In the genomic region with DNA sequence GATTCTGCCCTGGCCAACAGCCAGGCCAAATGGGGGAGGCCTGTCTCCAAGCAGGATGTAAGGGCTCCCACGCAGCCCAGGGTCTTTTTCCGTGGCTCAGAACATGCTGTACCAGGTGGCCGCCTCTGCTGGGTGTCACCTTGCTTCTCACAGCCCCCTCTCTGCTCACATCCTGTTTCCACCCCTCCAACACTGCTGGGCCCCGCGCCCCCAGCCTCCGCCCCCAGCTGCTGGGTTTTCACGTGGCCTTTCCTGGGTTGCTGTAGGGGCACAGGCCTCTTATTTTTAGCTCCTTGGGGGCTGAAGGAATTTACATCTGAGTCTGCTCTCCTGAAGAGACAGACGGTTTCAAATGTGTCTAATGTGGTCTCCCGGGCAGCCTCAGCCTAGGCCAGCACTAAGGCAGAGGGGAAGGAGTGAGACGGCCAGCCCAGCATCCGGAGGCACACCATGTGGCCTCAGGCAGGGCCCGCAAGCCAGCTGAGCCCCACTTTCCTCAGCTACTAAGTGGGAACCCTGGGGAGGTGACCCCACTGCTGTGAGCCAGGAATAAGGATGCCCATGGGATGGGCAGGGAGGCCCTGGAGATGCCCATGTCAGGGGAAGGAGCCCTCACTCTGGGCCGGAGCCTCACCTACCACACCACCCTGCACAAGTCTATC, we compare ENCODE assay signal across 9 cellular contexts. TPM values are rescaled to one million over a fixed set of nuclear protein-coding genes. Genes with fewer than 3 reads are reported as not detected.
DNase-seq lines count a peak whose midpoint lies in the region; ATAC-seq and TF ChIP-seq lines count a peak whose summit lies in the region.
"Had no signal": no experiment of that assay in that cellular context is flagged by ENCODE, and none has a peak within 500 bp of the region (broad histone marks: within the 10 kb centered on the region; RNA-seq: fewer than 3 reads in every experiment).

No MANE protein-coding gene starts in this region.

- H3K4me1 Mint-ChIP-seq in MCF 10A (ENCODE audit: insufficient read depth, unreplicated experiment): no peaks in the 10 kb centered on the region
- peaks cover 42% of the 10 kb centered on the region for H3K4me1 Mint-ChIP-seq in nephron

- H3K4me1 ChIP-seq in breast epithelium: no peaks in the 10 kb centered on the region

- H3K36me3 ChIP-seq in breast epithelium: no peaks in the 10 kb centered on the region

- H3K27ac Mint-ChIP-seq in MCF 10A (ENCODE audit: low read depth, unreplicated experiment) (no peak overlapping the region), nephron (peak overlapping the region; percentile 86 to 92 (median 89))

- DNase-seq in breast epithelium (ENCODE audit: low spot score in 2 of 2) (no peak), MCF 10A (ENCODE audit: unreplicated experiment) (no peak), DMS114 treated with DMSO at 0.1 percent for 48 hours (lab: John Stamatoyannopoulos, UW; ENCODE audit: unreplicated experiment) (no peak), COLO668 (lab: John Stamatoyannopoulos, UW; ENCODE audit: unreplicated experiment) (no peak)
- DNase-seq in activated T-cell treated with anti-CD3 and anti-CD28 coated beads, Interleukin-2, amount 50 U/mL, for 1 hour: peak; percentile 71

- no peak overlapping the region for H3K4me3 ChIP-seq in breast epithelium

- H3K4me3 Mint-ChIP-seq in MCF 10A (ENCODE audit: unreplicated experiment) (no peak overlapping the region), nephron (peak overlapping the region; percentile 13 to 51 (median 40))

- H3K27me3 ChIP-seq in breast epithelium: no peaks in the 10 kb centered on the region

- TF ChIP-seq CTCF in breast epithelium (IDR thresholded peaks at IDR 0.05): no peak
- TF ChIP-seq CTCF in MCF 10A (IDR thresholded peaks at IDR 0.05; ENCODE audit: unreplicated experiment): no peak
- TF ChIP-seq CTCF in nephron (IDR thresholded peaks at IDR 0.05; ENCODE audit: unreplicated experiment in 3 of 3): no peak

- no peak for TF ChIP-seq POLR2A in breast epithelium (IDR thresholded peaks at IDR 0.05)

- POLR2A ChIA-PET in MCF 10A (lab: Yijun Ruan, JAX): no interaction called here

- peak overlapping the region; percentile 6 to 19 for H3K27ac ChIP-seq in breast epithelium

- ATAC-seq in HG03354 (IDR thresholded peaks at IDR 0.05; ENCODE audit: poor library complexity, severe bottlenecking, unreplicated experiment) (peak; percentile 74), HG03469 (IDR thresholded peaks at IDR 0.05; ENCODE audit: unreplicated experiment) (no peak)

- H3K36me3 Mint-ChIP-seq in MCF 10A (ENCODE audit: insufficient read depth, unreplicated experiment) (no peaks in the 10 kb centered on the region), nephron (ENCODE audit: low read depth) (no peaks in the 10 kb centered on the region)

- H3K9me3 Mint-ChIP-seq in MCF 10A (ENCODE audit: unreplicated experiment): no peaks in the 10 kb centered on the region
- peaks cover 5% of the 10 kb centered on the region for H3K9me3 Mint-ChIP-seq in nephron

- H3K27me3 Mint-ChIP-seq in MCF 10A (ENCODE audit: insufficient read depth, unreplicated experiment) (peaks cover 10% of the 10 kb centered on the region), nephron (ENCODE audit: low read depth) (peaks cover 7% of the 10 kb centered on the region)

- BruUV-seq in MCF 10A (replicated peaks; lab: Mats Ljungman, UMichigan): no TSS peak

- intact Hi-C loops in breast epithelium (cut with DNase I; ENCODE audit: low total_unique reads) (no loop called here), MCF 10A (cut with micrococcal nuclease) (no loop called here)

- H3K9me3 ChIP-seq in breast epithelium: no peaks in the 10 kb centered on the region

- CTCF ChIA-PET in MCF 10A (lab: Yijun Ruan, JAX): interaction anchor here (0.8 to 1.2 kb wide), 2 partner anchors 10 kb away, joined by 3 to 7 read pairs; no protein-coding TSS in a partner anchor

RNA-seq across cellular contexts. Expression of gene DUSP2, which starts 18.7 kb away (rescaled TPM):
- 10 to 100 TPM in 2 of 3 donors, 1 to 10 TPM in 1; 1.9 to 57.5 (median 12.8) TPM for total RNA-seq in breast epithelium
- 1.3 and 3.3 TPM in 2 replicates for total RNA-seq in MCF 10A (2022)

RNA-seq across cellular contexts. Expression of gene ASTL, which starts 25.6 kb away (rescaled TPM):
- total RNA-seq in breast epithelium (under 1 TPM in 1 of 3 donors, not detected in 2; 0.32 TPM), MCF 10A (2022) (not detected in 2 replicates)
- total RNA-seq: renal cortical epithelial cell had no signal

RNA-seq across cellular contexts. Expression of gene STARD7, which starts 44.7 kb away (rescaled TPM):
- total RNA-seq in breast epithelium (100 to 1,000 TPM in 1 of 3 donors, 10 to 100 TPM in 2; 84.9 to 133 (median 96.3) TPM), MCF 10A (2022) (84.1 and 105 TPM in 2 replicates)

RNA-seq across cellular contexts. Expression of gene ADRA2B, which starts 47.5 kb away (rescaled TPM):
- total RNA-seq in breast epithelium: 1 to 10 TPM; 1.3 to 1.6 (median 1.4) TPM
- total RNA-seq in MCF 10A (2022): not detected in 2 replicates
- total RNA-seq: renal cortical epithelial cell had no signal
